Comparison of ENCODE assay signal across 3 cellular contexts in the genomic region with DNA sequence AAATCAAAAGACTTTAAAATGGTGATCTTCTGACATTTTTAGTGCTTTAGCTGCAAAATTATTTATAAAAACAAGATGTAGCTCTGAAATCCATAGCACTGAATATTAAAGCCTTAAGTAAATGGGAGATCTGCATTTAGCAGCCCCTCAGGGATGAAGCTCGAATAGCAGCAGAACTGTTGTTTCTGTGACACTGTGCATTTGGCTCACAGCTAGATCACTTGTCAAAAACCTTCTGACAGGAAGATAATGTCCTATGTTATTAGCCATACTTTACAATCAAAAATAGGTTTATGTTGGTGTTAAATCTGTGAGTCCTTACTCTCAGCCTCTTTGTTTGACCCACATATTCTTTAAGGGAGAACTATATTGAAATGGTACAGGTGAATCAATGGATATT.
TF ChIP-seq lines count a peak whose summit lies in the region.

No MANE protein-coding gene starts in this region.

TF ChIP-seq in SK-N-SH, 30 proteins besides CTCF, POLR2A, EP300 and RAD21:
- no peak for TF ChIP-seq ELF1 (IDR thresholded peaks at IDR 0.05)
- TF ChIP-seq, protein P1, sequence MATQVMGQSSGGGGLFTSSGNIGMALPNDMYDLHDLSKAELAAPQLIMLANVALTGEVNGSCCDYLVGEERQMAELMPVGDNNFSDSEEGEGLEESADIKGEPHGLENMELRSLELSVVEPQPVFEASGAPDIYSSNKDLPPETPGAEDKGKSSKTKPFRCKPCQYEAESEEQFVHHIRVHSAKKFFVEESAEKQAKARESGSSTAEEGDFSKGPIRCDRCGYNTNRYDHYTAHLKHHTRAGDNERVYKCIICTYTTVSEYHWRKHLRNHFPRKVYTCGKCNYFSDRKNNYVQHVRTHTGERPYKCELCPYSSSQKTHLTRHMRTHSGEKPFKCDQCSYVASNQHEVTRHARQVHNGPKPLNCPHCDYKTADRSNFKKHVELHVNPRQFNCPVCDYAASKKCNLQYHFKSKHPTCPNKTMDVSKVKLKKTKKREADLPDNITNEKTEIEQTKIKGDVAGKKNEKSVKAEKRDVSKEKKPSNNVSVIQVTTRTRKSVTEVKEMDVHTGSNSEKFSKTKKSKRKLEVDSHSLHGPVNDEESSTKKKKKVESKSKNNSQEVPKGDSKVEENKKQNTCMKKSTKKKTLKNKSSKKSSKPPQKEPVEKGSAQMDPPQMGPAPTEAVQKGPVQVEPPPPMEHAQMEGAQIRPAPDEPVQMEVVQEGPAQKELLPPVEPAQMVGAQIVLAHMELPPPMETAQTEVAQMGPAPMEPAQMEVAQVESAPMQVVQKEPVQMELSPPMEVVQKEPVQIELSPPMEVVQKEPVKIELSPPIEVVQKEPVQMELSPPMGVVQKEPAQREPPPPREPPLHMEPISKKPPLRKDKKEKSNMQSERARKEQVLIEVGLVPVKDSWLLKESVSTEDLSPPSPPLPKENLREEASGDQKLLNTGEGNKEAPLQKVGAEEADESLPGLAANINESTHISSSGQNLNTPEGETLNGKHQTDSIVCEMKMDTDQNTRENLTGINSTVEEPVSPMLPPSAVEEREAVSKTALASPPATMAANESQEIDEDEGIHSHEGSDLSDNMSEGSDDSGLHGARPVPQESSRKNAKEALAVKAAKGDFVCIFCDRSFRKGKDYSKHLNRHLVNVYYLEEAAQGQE (IDR thresholded peaks at IDR 0.05; ENCODE audit: low read depth, low read length): no peak

TF ChIP-seq in SK-N-SH treated with all-trans-retinoic acid at 6 μM for 48 hours, 23 proteins besides CTCF, POLR2A, EP300 and RAD21:
- no peak for TF ChIP-seq ZNF8 (CRISPR knock-in tag; IDR thresholded peaks at IDR 0.05)

TF ChIP-seq in neural cell, 6 proteins besides CTCF, POLR2A, EP300 and RAD21:
- no peak for TF ChIP-seq EZH2 (IDR thresholded peaks at IDR 0.05; ENCODE audit: borderline replicate concordance, insufficient read depth, low read length, poor library complexity, severe bottlenecking)
- peak; percentile 74 for TF ChIP-seq POLR2AphosphoS5 (IDR thresholded peaks at IDR 0.05)
- TF ChIP-seq, protein P1 (IDR thresholded peaks at IDR 0.05; ENCODE audit: borderline replicate concordance): no peak
- no peak for TF ChIP-seq MXI1 (conservative IDR thresholded peaks at IDR 0.05; ENCODE audit: poor library complexity, severe bottlenecking)
- TF ChIP-seq SMC3 (conservative IDR thresholded peaks at IDR 0.05; ENCODE audit: poor library complexity): no peak
TF ChIP-seq in neural cell: peak in this region for 1.
